ENCODE assay signal across 13 cellular contexts in genomic region chr9:72441296-72442211, GRCh38.
DNase-seq lines count a peak whose midpoint lies in the region; ATAC-seq, FAIRE-seq and TF ChIP-seq lines count a peak whose summit lies in the region.
"Had no signal": no experiment of that assay in that cellular context is flagged by ENCODE, and none has a peak within 500 bp of the region (broad histone marks: within the 10 kb centered on the region; RNA-seq: fewer than 3 reads in every experiment).

No MANE protein-coding gene starts in this region.

- TF ChIP-seq EP300 in sigmoid colon (IDR thresholded peaks at IDR 0.05) (no peak), esophagus muscularis mucosa (IDR thresholded peaks at IDR 0.05) (no peak)

- no peaks in the 10 kb centered on the region for H3K9me3 ChIP-seq in esophagus squamous epithelium
- H3K9me3 ChIP-seq in sigmoid colon = no peaks in the 10 kb centered on the region
- H3K9me3 ChIP-seq in spleen = no peaks in the 10 kb centered on the region
- no peaks in the 10 kb centered on the region for H3K9me3 ChIP-seq in esophagus muscularis mucosa

- H3K9me3 Mint-ChIP-seq in progenitor cell of endocrine pancreas (ENCODE audit: low read depth) = no peaks in the 10 kb centered on the region
- H3K9me3 Mint-ChIP-seq: activated T-cell treated with anti-CD3 and anti-CD28 coated beads, Interleukin-2, amount 50 U/mL, for 24 hours had no signal

- H3K4me1 ChIP-seq in esophagus squamous epithelium (peaks cover 14 to 42% (median 15%) of the 10 kb centered on the region in 3 donors), sigmoid colon (peaks cover 0 to 16% (median 9%) of the 10 kb centered on the region in 4 donors), spleen (peaks cover 0 to 52% (median 13%) of the 10 kb centered on the region in 6 donors), esophagus muscularis mucosa (no peaks in the 10 kb centered on the region)

- no peak for TF ChIP-seq CTCF in esophagus squamous epithelium (IDR thresholded peaks at IDR 0.05)
- no peak for TF ChIP-seq CTCF in progenitor cell of endocrine pancreas (IDR thresholded peaks at IDR 0.05; ENCODE audit: unreplicated experiment)
- TF ChIP-seq CTCF in sigmoid colon (IDR thresholded peaks at IDR 0.05) = no peak
- no peak for TF ChIP-seq CTCF in spleen (IDR thresholded peaks at IDR 0.05 in 8 of 11, conservative IDR thresholded peaks at IDR 0.05 in 3 of 11)
- TF ChIP-seq CTCF in esophagus muscularis mucosa (IDR thresholded peaks at IDR 0.05) = no peak

- H3K27me3 ChIP-seq in esophagus squamous epithelium (no peaks in the 10 kb centered on the region), sigmoid colon (no peaks in the 10 kb centered on the region), spleen (replicated peaks in 1 of 7) (no peaks in the 10 kb centered on the region), esophagus muscularis mucosa (no peaks in the 10 kb centered on the region)

- H3K4me3 ChIP-seq in esophagus squamous epithelium = no peak overlapping the region
- H3K4me3 ChIP-seq in sigmoid colon = no peak overlapping the region
- no peak overlapping the region for H3K4me3 ChIP-seq in spleen
- no peak overlapping the region for H3K4me3 ChIP-seq in esophagus muscularis mucosa

- H3K4me1 Mint-ChIP-seq in progenitor cell of endocrine pancreas (ENCODE audit: low read depth) = peaks cover 3% of the 10 kb centered on the region

- no peak for ATAC-seq in GM18519 (IDR thresholded peaks at IDR 0.05; ENCODE audit: low FRiP score, unreplicated experiment)

- intact Hi-C loops in esophagus squamous epithelium (cut with DNase I) (no loop called here), sigmoid colon (cut with DNase I) (no loop called here), spleen (cut with DNase I; ENCODE audit: low total_unique reads) (no loop called here), esophagus muscularis mucosa (cut with DNase I) (no loop called here)

- H3K27ac ChIP-seq in esophagus squamous epithelium = peak overlapping the region; percentile 26 to 66 (median 55)
- H3K27ac ChIP-seq in sigmoid colon = peak overlapping the region in 1 of 4 donors; percentile 43
- no peak overlapping the region for H3K27ac ChIP-seq in spleen
- no peak overlapping the region for H3K27ac ChIP-seq in esophagus muscularis mucosa (replicated peaks in 1 of 4)
- H3K27ac ChIP-seq: VCaP had no signal

- 38 to 47% methylated on average over 4 of the region's 4 CpGs for WGBS in esophagus squamous epithelium, 2 donors
- WGBS in sigmoid colon, 2 donors = 91 to 92% methylated on average over 4 of the region's 4 CpGs
- 79 to 92% (median 88%) methylated on average over 4 of the region's 4 CpGs for WGBS in spleen, 5 donors
- 82% methylated on average over 4 of the region's 4 CpGs for WGBS in esophagus muscularis mucosa

- peak overlapping the region; percentile 0 for H3K27ac Mint-ChIP-seq in progenitor cell of endocrine pancreas
- H3K27ac Mint-ChIP-seq: activated T-cell treated with anti-CD3 and anti-CD28 coated beads, Interleukin-2, amount 50 U/mL, for 24 hours had no signal

- DNase-seq in GM12892 (ENCODE audit: insufficient read length) (no peak), RPMI7951 (ENCODE audit: low read depth) (peak; percentile 28), esophagus squamous epithelium (lab: John Stamatoyannopoulos, UW) (no peak), progenitor cell of endocrine pancreas (ENCODE audit: low spot score, unreplicated experiment) (no peak), sigmoid colon (no peak), spleen (no peak), esophagus muscularis mucosa (ENCODE audit: extremely low spot score) (no peak)
- DNase-seq: activated T-cell treated with anti-CD3 and anti-CD28 coated beads, Interleukin-2, amount 50 U/mL, for 24 hours; NCI-H345; stimulated activated CD4-positive, alpha-beta T cell treated with anti-CD3 and anti-CD28 coated beads, Interleukin-1b, Interleukin-23, amount 100 ng/mL, for 48 hours; stimulated activated naive CD4-positive, alpha-beta T cell had no signal

- TF ChIP-seq POLR2A in GM12892 (IDR thresholded peaks at IDR 0.05; ENCODE audit: low read depth, low read length) = no peak
- no peak for TF ChIP-seq POLR2A in esophagus squamous epithelium (IDR thresholded peaks at IDR 0.05)
- TF ChIP-seq POLR2A in sigmoid colon (IDR thresholded peaks at IDR 0.05) = no peak
- TF ChIP-seq POLR2A in spleen (IDR thresholded peaks at IDR 0.05) = no peak
- TF ChIP-seq POLR2A in esophagus muscularis mucosa (IDR thresholded peaks at IDR 0.05; ENCODE audit: low read depth) = no peak

- no peak overlapping the region for H3K4me3 Mint-ChIP-seq in progenitor cell of endocrine pancreas (ENCODE audit: low read depth)
- H3K4me3 Mint-ChIP-seq: activated T-cell treated with anti-CD3 and anti-CD28 coated beads, Interleukin-2, amount 50 U/mL, for 24 hours had no signal

- H3K27me3 Mint-ChIP-seq in progenitor cell of endocrine pancreas = peaks cover 4% of the 10 kb centered on the region

- no peaks in the 10 kb centered on the region for H3K36me3 Mint-ChIP-seq in progenitor cell of endocrine pancreas (ENCODE audit: insufficient read depth)

- no peaks in the 10 kb centered on the region for H3K36me3 ChIP-seq in esophagus squamous epithelium
- H3K36me3 ChIP-seq in sigmoid colon = no peaks in the 10 kb centered on the region
- no peaks in the 10 kb centered on the region for H3K36me3 ChIP-seq in spleen
- no peaks in the 10 kb centered on the region for H3K36me3 ChIP-seq in esophagus muscularis mucosa

- peak; percentile 67 for FAIRE-seq in GM12892 (lab: Jason Lieb, UNC)

Comparison
In these comparisons a context has a peak if more than half of its experiments do, and no peak if none do; other contexts are left out.
1. H3K27ac ChIP-seq: peak in esophagus squamous epithelium (4 of 4); none in spleen (0 of 8) and esophagus muscularis mucosa (0 of 4).